In the genomic region with DNA sequence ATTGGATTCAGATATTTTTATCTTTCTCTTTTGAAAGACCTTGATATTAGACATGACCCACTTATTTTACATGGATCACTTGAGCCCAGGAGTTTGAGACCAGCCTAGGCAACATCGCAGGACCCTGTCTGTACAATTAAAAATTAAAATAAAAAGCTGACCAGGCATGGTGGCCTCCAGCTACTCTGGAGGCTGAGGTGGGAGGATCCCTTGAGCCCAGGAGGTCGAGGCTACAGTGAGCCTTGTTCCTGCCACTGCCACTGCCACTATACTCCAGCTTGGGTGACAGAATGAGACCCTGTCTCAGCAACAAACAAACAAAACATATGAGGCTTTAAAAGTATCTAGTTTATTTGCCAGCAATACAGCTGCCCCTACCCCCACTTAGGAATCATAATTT, we compare ENCODE assay signal across 9 cellular contexts. TPM values are rescaled to one million over a fixed set of nuclear protein-coding genes. Genes with fewer than 3 reads are reported as not detected.
DNase-seq lines count a peak whose midpoint lies in the region; ATAC-seq and TF ChIP-seq lines count a peak whose summit lies in the region.
"Had no signal": no experiment of that assay in that cellular context is flagged by ENCODE, and none has a peak within 500 bp of the region (broad histone marks: within the 10 kb centered on the region; RNA-seq: fewer than 3 reads in every experiment).

No MANE protein-coding gene starts in this region.

- peak overlapping the region; percentile 84 for H3K4me3 ChIP-seq in GM06990 (replicated peaks; ENCODE audit: low read depth, low read length)
- H3K4me3 ChIP-seq in Peyer's patch = peak overlapping the region in 3 of 4 donors; percentile 61 to 92 (median 82)
- peak overlapping the region; percentile 68 for H3K4me3 ChIP-seq in epithelial cell of proximal tubule (ENCODE audit: low read depth, low read length)
- H3K4me3 ChIP-seq in retinal pigment epithelial cell (ENCODE audit: low read length) = peak overlapping the region; percentile 84

- DNase-seq in GM06990 (ENCODE audit: extremely low read depth, insufficient read length) (no peak), Peyer's patch (no peak), epithelial cell of proximal tubule (ENCODE audit: low read depth) (no peak), retinal pigment epithelial cell (ENCODE audit: low read depth) (no peak), NCI-H146 treated with DMSO at 0.1 percent for 48 hours (lab: John Stamatoyannopoulos, UW; ENCODE audit: unreplicated experiment) (no peak), SKM-1 (lab: John Stamatoyannopoulos, UW; ENCODE audit: unreplicated experiment) (no peak)
- DNase-seq: NCI-H1930 had no signal

- no peaks in the 10 kb centered on the region for H3K9me3 ChIP-seq in Peyer's patch

- TF ChIP-seq CTCF in GM06990 (IDR thresholded peaks at IDR 0.05; ENCODE audit: insufficient read depth, low read length, poor library complexity, severe bottlenecking) (no peak), Peyer's patch (IDR thresholded peaks at IDR 0.05) (no peak), epithelial cell of proximal tubule (conservative IDR thresholded peaks at IDR 0.05; ENCODE audit: low read depth, low read length) (no peak), retinal pigment epithelial cell (conservative IDR thresholded peaks at IDR 0.05; ENCODE audit: low read depth, low read length) (no peak)

- peak overlapping the region in 3 of 4 donors; percentile 85 to 98 (median 97) for H3K27ac ChIP-seq in Peyer's patch

- ATAC-seq in HG03139 (IDR thresholded peaks at IDR 0.05; ENCODE audit: unreplicated experiment) (no peak), HG03432 (IDR thresholded peaks at IDR 0.05; ENCODE audit: unreplicated experiment) (no peak)

- H3K36me3 ChIP-seq in GM06990 (ENCODE audit: control insufficient read depth, insufficient read depth, low read length) (no peaks in the 10 kb centered on the region; the same call in none of the 2 replicates), Peyer's patch (peaks cover 0 to 7% (median 0%) of the 10 kb centered on the region in 3 donors)

- H3K27me3 ChIP-seq in GM06990 (replicated peaks; ENCODE audit: control insufficient read depth, insufficient read depth, low read length) (no peaks in the 10 kb centered on the region), Peyer's patch (no peaks in the 10 kb centered on the region)

- peaks cover 0 to 35% (median 0%) of the 10 kb centered on the region in 4 donors for H3K4me1 ChIP-seq in Peyer's patch

- TF ChIP-seq POLR2A in Peyer's patch (IDR thresholded peaks at IDR 0.05) = no peak

RNA-seq across cellular contexts. Expression of a gene that starts 1.6 kb away (rescaled TPM):
- 10 to 100 TPM; 40.1 to 72.0 (median 42.5) TPM for total RNA-seq in Peyer's patch
- total RNA-seq in epithelial cell of proximal tubule = 91.7 and 115 TPM in 2 replicates

RNA-seq across cellular contexts. Expression of a gene that starts 23.5 kb away (rescaled TPM):
- total RNA-seq in Peyer's patch = not detected
- not detected in 2 replicates for total RNA-seq in epithelial cell of proximal tubule
